In the genomic region with DNA sequence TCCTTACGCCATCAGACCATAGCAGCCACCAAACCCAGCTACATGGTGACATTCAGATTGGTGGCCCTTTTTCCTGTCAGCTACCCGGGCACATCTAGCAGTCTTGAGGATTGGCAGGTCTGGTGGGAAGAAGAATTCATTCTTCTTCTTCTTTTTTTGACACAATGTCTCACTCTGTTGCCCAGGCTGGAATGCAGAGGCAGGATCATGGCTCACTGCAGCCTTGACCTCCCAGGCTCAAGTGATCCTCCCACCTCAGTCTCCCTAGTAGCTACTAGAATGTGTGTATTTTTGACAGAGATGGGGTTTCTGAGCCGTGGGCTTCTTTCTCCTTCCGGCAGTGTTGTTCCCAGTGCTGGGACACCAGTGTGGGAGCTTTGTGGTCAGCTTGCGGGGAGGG, we compare ENCODE assay signal across 20 cellular contexts. TPM values are rescaled to one million over a fixed set of nuclear protein-coding genes. Genes with fewer than 3 reads are reported as not detected.
DNase-seq lines count a peak whose midpoint lies in the region; ATAC-seq and TF ChIP-seq lines count a peak whose summit lies in the region.
"Had no signal": no experiment of that assay in that cellular context is flagged by ENCODE, and none has a peak within 500 bp of the region (broad histone marks: within the 10 kb centered on the region; RNA-seq: fewer than 3 reads in every experiment).

No MANE protein-coding gene starts in this region.

- H3K4me1 ChIP-seq in trophoblast cell (ENCODE audit: control insufficient read depth in 1 of 2, insufficient read depth in 2 of 2, low read length in 2 of 2) = peaks cover 10 to 16% of the 10 kb centered on the region in 2 experiments

- H3K4me3 Mint-ChIP-seq in activated CD4-positive, alpha-beta T cell treated with anti-CD3 and anti-CD28 coated beads for 36 hours = no peak overlapping the region
- H3K4me3 Mint-ChIP-seq in HFFc6 (peak overlapping the region; percentile 88), brain (peak overlapping the region in 3 of 5 experiments; percentile 59 to 89 (median 87))

- H3K23ac ChIP-seq in trophoblast cell (ENCODE audit: low read length) = no peak overlapping the region

- no peak overlapping the region for H2BK5ac ChIP-seq in trophoblast cell (ENCODE audit: low read depth, low read length, poor library complexity)

- H3K14ac ChIP-seq in trophoblast cell (ENCODE audit: low read length) = no peak overlapping the region

- no peak for ATAC-seq in activated CD4-positive, alpha-beta T cell treated with anti-CD3 and anti-CD28 coated beads for 36 hours
- ATAC-seq in left colon = no peak
- no peak for ATAC-seq in HG02885 (IDR thresholded peaks at IDR 0.05; ENCODE audit: poor library complexity, unreplicated experiment)
- ATAC-seq: mucosa of descending colon had no signal

- H3K79me2 ChIP-seq in trophoblast cell (ENCODE audit: control insufficient read depth, insufficient read depth, low read length, poor library complexity) = peaks cover 23% of the 10 kb centered on the region

- H3K27me3 Mint-ChIP-seq in activated CD4-positive, alpha-beta T cell treated with anti-CD3 and anti-CD28 coated beads for 36 hours = no peaks in the 10 kb centered on the region
- H3K27me3 Mint-ChIP-seq in HFFc6 (ENCODE audit: insufficient read depth) (no peaks in the 10 kb centered on the region; the same call in 1 of the 2 replicates), brain (no peaks in the 10 kb centered on the region)

- no peaks in the 10 kb centered on the region for H3K27me3 ChIP-seq in trophoblast cell (ENCODE audit: insufficient read depth, low read length)
- H3K27me3 ChIP-seq: tibial artery had no signal

- no peak for DNase-seq in activated CD4-positive, alpha-beta T cell treated with anti-CD3 and anti-CD28 coated beads for 36 hours
- no peak for DNase-seq in activated CD4-positive, alpha-beta T cell treated with anti-CD3 and anti-CD28 coated beads, Interleukin-2, amount 50 U/mL, for 1 hour
- DNase-seq in HFFc6 = no peak
- no peak for DNase-seq in trophoblast cell
- no peak for DNase-seq in left colon
- no peak for DNase-seq in NCI-H345 (lab: John Stamatoyannopoulos, UW)
- DNase-seq: hypothalamus, KG1, mucosa of descending colon, NCI-H1092 treated with DMSO at 0.1 percent for 48 hours, NCI-H82, small intestine, tibial artery, WERI-Rb-1 had no signal

- TF ChIP-seq CTCF in HFFc6 (IDR thresholded peaks at IDR 0.05) (no peak), brain (conservative IDR thresholded peaks at IDR 0.05) (no peak)

- H2AK5ac ChIP-seq in trophoblast cell (ENCODE audit: low read length) = no peak overlapping the region

- CTCF ChIA-PET in activated CD4-positive, alpha-beta T cell treated with anti-CD3 and anti-CD28 coated beads for 36 hours (lab: Charles Lee) = interaction anchor here (1.6 to 2.6 kb wide), 2 partner anchors 11 to 486 kb away, joined by 6 to 12 read pairs; no protein-coding TSS in a partner anchor

- no peak overlapping the region for H4K8ac ChIP-seq in trophoblast cell (ENCODE audit: low read depth, low read length)

- H4K12ac ChIP-seq in trophoblast cell (ENCODE audit: low read depth, low read length) = no peak overlapping the region

- peaks cover 35 to 40% of the 10 kb centered on the region in 2 experiments for H3K36me3 ChIP-seq in trophoblast cell (ENCODE audit: control insufficient read depth in 1 of 2, insufficient read depth in 2 of 2, low read length in 2 of 2)

- WGBS in trophoblast cell (ENCODE audit: extremely low coverage, insufficient coverage, insufficient read length) = no CpG with 5 or more reads among the region's 5 CpGs

- no peak overlapping the region for H2AFZ ChIP-seq in trophoblast cell (ENCODE audit: insufficient read depth, low read length, poor library complexity)
- H2AFZ ChIP-seq: parathyroid adenoma had no signal

- H3K9me3 ChIP-seq in trophoblast cell (ENCODE audit: insufficient read depth, low read depth, low read length) = peaks cover 4% of the 10 kb centered on the region
- H3K9me3 ChIP-seq: mucosa of descending colon, tibial artery had no signal

- H3K4ac ChIP-seq in trophoblast cell (ENCODE audit: low read depth, low read length) = peak overlapping the region; percentile 95

- H4K91ac ChIP-seq in trophoblast cell (ENCODE audit: low read depth, low read length) = no peak overlapping the region

- H3K18ac ChIP-seq in trophoblast cell (ENCODE audit: low read length) = no peak overlapping the region

- intact Hi-C loops in activated CD4-positive, alpha-beta T cell treated with anti-CD3 and anti-CD28 coated beads for 36 hours (cut with DNase I, micrococcal nuclease) = loop anchor here in 1 of 2 experiments (5.0 kb wide), 1 partner anchor 747 kb away; a partner anchor contains a TSS
- intact Hi-C loops in left colon (cut with DNase I, micrococcal nuclease) = no loop called here

- H3K9ac ChIP-seq in trophoblast cell (ENCODE audit: low read length) = no peak overlapping the region
- H3K9ac ChIP-seq: parathyroid adenoma had no signal

- peak overlapping the region; percentile 75 for H3K27ac Mint-ChIP-seq in activated CD4-positive, alpha-beta T cell treated with anti-CD3 and anti-CD28 coated beads for 36 hours
- H3K27ac Mint-ChIP-seq in HFFc6 (peak overlapping the region; percentile 45), brain (peak overlapping the region in 3 of 5 experiments; percentile 58 to 93 (median 93))

- H3K4me2 ChIP-seq in trophoblast cell (ENCODE audit: low read length) = no peak overlapping the region

- H3K36me3 Mint-ChIP-seq in activated CD4-positive, alpha-beta T cell treated with anti-CD3 and anti-CD28 coated beads for 36 hours (ENCODE audit: low read depth) = peaks cover 31% of the 10 kb centered on the region
- H3K36me3 Mint-ChIP-seq in HFFc6 (ENCODE audit: low read depth) (peaks cover 25% of the 10 kb centered on the region), brain (peaks cover 15% of the 10 kb centered on the region)

- H2BK12ac ChIP-seq in trophoblast cell (ENCODE audit: low read length) = no peak overlapping the region

- no peak overlapping the region for H2BK120ac ChIP-seq in trophoblast cell (ENCODE audit: insufficient read depth, low read length, poor library complexity)

- H3K79me1 ChIP-seq in trophoblast cell (ENCODE audit: low read length) = peaks cover 10% of the 10 kb centered on the region

- POLR2A ChIA-PET in activated CD4-positive, alpha-beta T cell treated with anti-CD3 and anti-CD28 coated beads for 36 hours (lab: Charles Lee) = no interaction called here

- no peak overlapping the region for H3K4me3 ChIP-seq in trophoblast cell (ENCODE audit: low read depth, low read length)
- H3K4me3 ChIP-seq: mucosa of descending colon, tibial artery had no signal

- H3K4me1 Mint-ChIP-seq in activated CD4-positive, alpha-beta T cell treated with anti-CD3 and anti-CD28 coated beads for 36 hours = peaks cover 64% of the 10 kb centered on the region
- H3K4me1 Mint-ChIP-seq in HFFc6 (ENCODE audit: low read depth) (peaks cover 68% of the 10 kb centered on the region), brain (peaks cover 65% of the 10 kb centered on the region)

- H3K27ac ChIP-seq in trophoblast cell (ENCODE audit: low read depth, low read length) = no peak overlapping the region
- H3K27ac ChIP-seq: parathyroid adenoma, tibial artery, WERI-Rb-1 had no signal

- H3K9me3 Mint-ChIP-seq in activated CD4-positive, alpha-beta T cell treated with anti-CD3 and anti-CD28 coated beads for 36 hours (ENCODE audit: low read depth) = no peaks in the 10 kb centered on the region
- H3K9me3 Mint-ChIP-seq in HFFc6 (no peaks in the 10 kb centered on the region), brain (no peaks in the 10 kb centered on the region)

RNA-seq across cellular contexts. Expression of a gene that starts 3.3 kb away (rescaled TPM):
- total RNA-seq in activated CD4-positive, alpha-beta T cell treated with anti-CD3 and anti-CD28 coated beads for 36 hours = 10 to 100 TPM; 50.1 to 69.2 TPM
- total RNA-seq in HFFc6 (2021; fragmentation: NEBNext Ultra II Directional; extraction: Animal tissue kit (Norgen Biotek cat#: 25700)) = 10 to 100 TPM; 81.6 to 90.0 (median 87.7) TPM
- 118 TPM for polyA plus RNA-seq in brain (ENCODE audit: insufficient read depth, low read depth, low replicate concordance)
- 31.8 and 32.6 TPM in 2 replicates for polyA plus RNA-seq in trophoblast cell (2013)
- total RNA-seq in left colon = 10 to 100 TPM; 23.2 to 25.8 TPM

RNA-seq across cellular contexts. Expression of a gene that starts 8.3 kb away (rescaled TPM):
- total RNA-seq in activated CD4-positive, alpha-beta T cell treated with anti-CD3 and anti-CD28 coated beads for 36 hours = not detected
- total RNA-seq in HFFc6 (2021; fragmentation: NEBNext Ultra II Directional; extraction: Animal tissue kit (Norgen Biotek cat#: 25700)) = under 1 TPM in 2 of 6 experiments, not detected in 4; 0.14 to 0.20 TPM
- 3.5 TPM for polyA plus RNA-seq in brain (ENCODE audit: insufficient read depth, low read depth, low replicate concordance)
- 0.07 TPM in 1 of 2 replicates, not detected in the other for polyA plus RNA-seq in trophoblast cell (2013)
- total RNA-seq in left colon = under 1 TPM in 1 of 2 donors, not detected in 1; 0.36 TPM
- total RNA-seq: activated CD8-positive, alpha-beta memory T cell treated with anti-CD3 and anti-CD28 coated beads for 36 hours; Daoy; mucosa of descending colon; RPMI7951 had no signal

RNA-seq across cellular contexts. Expression of a gene that starts 12.7 kb away (rescaled TPM):
- 10 to 100 TPM; 13.4 to 15.0 TPM for total RNA-seq in activated CD4-positive, alpha-beta T cell treated with anti-CD3 and anti-CD28 coated beads for 36 hours
- 10 to 100 TPM; 28.9 to 33.1 (median 30.6) TPM for total RNA-seq in HFFc6 (2021; fragmentation: NEBNext Ultra II Directional; extraction: Animal tissue kit (Norgen Biotek cat#: 25700))
- 29.1 TPM for polyA plus RNA-seq in brain (ENCODE audit: insufficient read depth, low read depth, low replicate concordance)
- 16.6 and 17.9 TPM in 2 replicates for polyA plus RNA-seq in trophoblast cell (2013)
- total RNA-seq in left colon = 10 to 100 TPM; 17.5 to 18.3 TPM

RNA-seq across cellular contexts. Expression of a gene that starts 36.2 kb away (rescaled TPM):
- under 1 TPM; 0.49 to 0.57 TPM for total RNA-seq in activated CD4-positive, alpha-beta T cell treated with anti-CD3 and anti-CD28 coated beads for 36 hours
- total RNA-seq in HFFc6 (2021; fragmentation: NEBNext Ultra II Directional; extraction: Animal tissue kit (Norgen Biotek cat#: 25700)) = 100 to 1,000 TPM in 4 of 6 experiments, 10 to 100 TPM in 2; 34.0 to 113 (median 102) TPM
- 0.51 TPM for polyA plus RNA-seq in brain (ENCODE audit: insufficient read depth, low read depth, low replicate concordance)
- polyA plus RNA-seq in trophoblast cell (2013) = 1.3 and 1.4 TPM in 2 replicates
- total RNA-seq in left colon = 1 to 10 TPM in 1 of 2 donors, under 1 TPM in 1; 0.52 to 1.1 TPM
- total RNA-seq: RPMI7951 had no signal
